ENCODE assay signal across 17 cellular contexts in the genomic region with DNA sequence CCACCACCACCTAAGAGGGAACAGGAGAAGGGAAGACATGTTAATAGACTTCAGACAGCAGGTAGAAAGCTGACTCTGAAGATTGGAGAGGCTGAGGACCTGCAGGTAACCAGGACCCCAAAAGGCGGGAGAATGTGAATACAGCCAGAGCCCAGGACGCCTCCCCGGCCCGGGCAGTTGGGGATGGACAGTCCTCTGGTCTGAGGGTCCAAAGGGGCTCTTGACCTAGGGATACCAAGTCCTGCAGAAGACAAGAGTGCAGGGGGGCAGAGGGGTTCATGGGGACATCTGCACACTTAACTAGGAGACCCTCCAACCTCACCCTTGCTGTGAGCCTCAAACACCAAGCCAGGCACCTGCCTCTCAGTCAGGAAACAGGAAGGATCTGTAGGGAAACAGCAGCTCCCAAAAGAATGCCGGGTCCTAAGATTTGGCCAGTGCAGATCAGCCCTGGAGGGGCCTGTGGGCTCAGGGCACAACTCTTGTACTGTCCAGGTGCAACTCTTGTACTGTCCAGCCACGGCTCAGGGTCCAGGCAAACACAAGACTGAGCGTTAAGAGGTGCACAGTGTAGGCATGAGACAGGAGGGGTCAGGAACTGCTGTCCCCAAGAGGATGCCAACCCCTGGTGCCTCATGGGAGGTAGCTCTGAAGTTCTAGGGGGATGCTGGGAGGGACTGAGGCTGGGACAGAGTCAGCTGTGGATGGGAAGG. TPM values are rescaled to one million over a fixed set of nuclear protein-coding genes. Genes with fewer than 3 reads are reported as not detected.
DNase-seq lines count a peak whose midpoint lies in the region; ATAC-seq and TF ChIP-seq lines count a peak whose summit lies in the region.
"Had no signal": no experiment of that assay in that cellular context is flagged by ENCODE, and none has a peak within 500 bp of the region (broad histone marks: within the 10 kb centered on the region; RNA-seq: fewer than 3 reads in every experiment).

No MANE protein-coding gene starts in this region.

- peak overlapping the region; percentile 84 for H3K4me3 Mint-ChIP-seq in CD8-positive, alpha-beta T cell
- peak overlapping the region in 2 of 3 donors; percentile 31 to 79 for H3K4me3 Mint-ChIP-seq in T-cell
- peak overlapping the region; percentile 84 for H3K4me3 Mint-ChIP-seq in glutamatergic neuron (ENCODE audit: unreplicated experiment)

- peaks cover 3% of the 10 kb centered on the region for H3K9me3 Mint-ChIP-seq in CD8-positive, alpha-beta T cell
- no peaks in the 10 kb centered on the region for H3K9me3 Mint-ChIP-seq in T-cell
- peaks cover 19% of the 10 kb centered on the region for H3K9me3 Mint-ChIP-seq in glutamatergic neuron (ENCODE audit: unreplicated experiment)

- no peak overlapping the region for H3K27ac Mint-ChIP-seq in CD8-positive, alpha-beta T cell
- H3K27ac Mint-ChIP-seq in T-cell = no peak overlapping the region
- H3K27ac Mint-ChIP-seq in glutamatergic neuron (ENCODE audit: unreplicated experiment) = peak overlapping the region; percentile 64
- H3K27ac Mint-ChIP-seq: activated CD4-positive, alpha-beta memory T cell treated with anti-CD3 and anti-CD28 coated beads, Interleukin-2, amount 10 ng/mL, durations not matched to agents 7 days and 5 days had no signal

- CTCF ChIA-PET in CD8-positive, alpha-beta T cell (lab: Charles Lee) = interaction anchor here (1.2 kb wide), 1 partner anchor 76 kb away, joined by 4 read pairs; no protein-coding TSS in a partner anchor
- CTCF ChIA-PET in T-cell (lab: Charles Lee) = no interaction called here

- peaks cover 17% of the 10 kb centered on the region for H3K4me1 Mint-ChIP-seq in CD8-positive, alpha-beta T cell (ENCODE audit: low read depth)
- H3K4me1 Mint-ChIP-seq in T-cell (peaks cover 8 to 14% (median 13%) of the 10 kb centered on the region in 3 donors), glutamatergic neuron (ENCODE audit: low read depth, unreplicated experiment) (peaks cover 21% of the 10 kb centered on the region)

- H3K4me1 ChIP-seq in CD8-positive, alpha-beta T cell (ENCODE audit: insufficient read depth, low read length) = peaks cover 13% of the 10 kb centered on the region
- H3K4me1 ChIP-seq in upper lobe of right lung = peaks cover 13% of the 10 kb centered on the region
- H3K4me1 ChIP-seq: foreskin keratinocyte had no signal

- H3K27me3 Mint-ChIP-seq in CD8-positive, alpha-beta T cell (ENCODE audit: low read depth) = no peaks in the 10 kb centered on the region
- peaks cover 0 to 5% of the 10 kb centered on the region in 2 donors for H3K27me3 Mint-ChIP-seq in T-cell
- H3K27me3 Mint-ChIP-seq in glutamatergic neuron (ENCODE audit: unreplicated experiment) = peaks cover 18% of the 10 kb centered on the region

- no peaks in the 10 kb centered on the region for H3K9me3 ChIP-seq in CD8-positive, alpha-beta T cell (ENCODE audit: low read length)
- no peaks in the 10 kb centered on the region for H3K9me3 ChIP-seq in upper lobe of right lung
- H3K9me3 ChIP-seq: ascending aorta, ovary, right lobe of liver had no signal

- ATAC-seq in CD8-positive, alpha-beta T cell = no peak
- ATAC-seq in T-cell (replicated peaks in 1 of 4) (no peak), upper lobe of right lung (no peak)
- ATAC-seq: foreskin keratinocyte, left cardiac atrium, right lobe of liver had no signal

- no peak overlapping the region for H3K4me3 ChIP-seq in CD8-positive, alpha-beta T cell (ENCODE audit: low read depth, low read length)
- no peak overlapping the region for H3K4me3 ChIP-seq in upper lobe of right lung
- H3K4me3 ChIP-seq: ascending aorta, ovary, right lobe of liver had no signal

- no peaks in the 10 kb centered on the region for H3K36me3 ChIP-seq in CD8-positive, alpha-beta T cell (ENCODE audit: insufficient read depth, low read length)
- H3K36me3 ChIP-seq in upper lobe of right lung = no peaks in the 10 kb centered on the region
- H3K36me3 ChIP-seq: ascending aorta, ovary, right lobe of liver had no signal

- TF ChIP-seq CTCF in CD8-positive, alpha-beta T cell (IDR thresholded peaks at IDR 0.05) = no peak
- TF ChIP-seq CTCF in glutamatergic neuron (IDR thresholded peaks at IDR 0.05; ENCODE audit: partially characterized antibody, unreplicated experiment) (no peak), upper lobe of right lung (IDR thresholded peaks at IDR 0.05) (no peak)

- intact Hi-C loops in CD8-positive, alpha-beta T cell (cut with DNase I, micrococcal nuclease) = loop anchor here (2.0 to 10.0 kb wide), 6 partner anchors 42 to 997 kb away; partner anchors contain the start of genes PPP2R2D (in 1 of the 2), TUBGCP2 (in 1 of the 2) and ZNF511 (in 1 of the 2)
- intact Hi-C loops in posterior vena cava (cut with DNase I) = no loop called here
- intact Hi-C loops in upper lobe of right lung (cut with DNase I) = no loop called here

- H3K27ac ChIP-seq in CD8-positive, alpha-beta T cell (ENCODE audit: low read depth, low read length) = no peak overlapping the region
- no peak overlapping the region for H3K27ac ChIP-seq in upper lobe of right lung
- H3K27ac ChIP-seq: ascending aorta, foreskin keratinocyte, ovary, right lobe of liver had no signal

- H3K36me3 Mint-ChIP-seq in CD8-positive, alpha-beta T cell = no peaks in the 10 kb centered on the region
- H3K36me3 Mint-ChIP-seq in T-cell (no peaks in the 10 kb centered on the region), glutamatergic neuron (ENCODE audit: unreplicated experiment) (peaks cover 30% of the 10 kb centered on the region)

- POLR2A ChIA-PET in CD8-positive, alpha-beta T cell (lab: Charles Lee) = no interaction called here
- POLR2A ChIA-PET in T-cell (lab: Charles Lee) = no interaction called here

- DNase-seq in CD8-positive, alpha-beta T cell = no peak
- DNase-seq in T-cell (no peak), glutamatergic neuron (no peak), posterior vena cava (ENCODE audit: low spot score) (peak; percentile 71), NOMO-1 treated with dmso at 0.1 percent for 144 hours (lab: John Stamatoyannopoulos, UW; ENCODE audit: unreplicated experiment) (no peak), iPS-NIHi7 (ENCODE audit: extremely low spot score) (no peak), upper lobe of right lung (no peak)
- DNase-seq: activated CD4-positive, alpha-beta memory T cell treated with anti-CD3 and anti-CD28 coated beads, Interleukin-2, amount 10 ng/mL, durations not matched to agents 7 days and 5 days; foreskin keratinocyte; KG1; left cardiac atrium; NCI-H1930; NCI-H446; stimulated activated CD4-positive, alpha-beta T cell treated with anti-CD3 and anti-CD28 coated beads, Interleukin-2, amount 100 ng/mL, for 24 hours had no signal

- no peaks in the 10 kb centered on the region for H3K27me3 ChIP-seq in CD8-positive, alpha-beta T cell (ENCODE audit: insufficient read depth, low read length)
- no peaks in the 10 kb centered on the region for H3K27me3 ChIP-seq in upper lobe of right lung
- H3K27me3 ChIP-seq: ascending aorta, ovary, right lobe of liver had no signal

RNA-seq across cellular contexts. Expression of gene STK32C, which starts 2.3 kb away (rescaled TPM):
- total RNA-seq in CD8-positive, alpha-beta T cell = 1 to 10 TPM; 5.0 to 5.4 TPM
- total RNA-seq in T-cell = 10 to 100 TPM in 3 of 5 donors, 1 to 10 TPM in 2; 5.8 to 16.4 (median 12.2) TPM
- 69.2 TPM for total RNA-seq in glutamatergic neuron (ENCODE audit: unreplicated experiment)
- 1 to 10 TPM; 6.3 to 9.7 TPM for total RNA-seq in posterior vena cava
- 13.2 TPM for total RNA-seq in upper lobe of right lung

RNA-seq across cellular contexts. Expression of gene LRRC27, which starts 22.0 kb away (rescaled TPM):
- total RNA-seq in CD8-positive, alpha-beta T cell = 1 to 10 TPM in 1 of 2 experiments, under 1 TPM in 1; 0.68 to 3.2 TPM
- total RNA-seq in T-cell = 1 to 10 TPM; 3.1 to 7.8 (median 7.0) TPM
- total RNA-seq in glutamatergic neuron (ENCODE audit: unreplicated experiment) = 13.8 TPM
- total RNA-seq in posterior vena cava = 1 to 10 TPM; 4.7 to 6.5 TPM
- 6.3 TPM for total RNA-seq in upper lobe of right lung

Comparison
In these comparisons a context has a peak if more than half of its experiments do, and no peak if none do; other contexts are left out.
1. intact Hi-C loops: an anchor here in CD8-positive, alpha-beta T cell (2.0 to 10.0 kb wide); none called in posterior vena cava and upper lobe of right lung.